Comparison of ENCODE assay signal across 24 cellular contexts in the genomic region with DNA sequence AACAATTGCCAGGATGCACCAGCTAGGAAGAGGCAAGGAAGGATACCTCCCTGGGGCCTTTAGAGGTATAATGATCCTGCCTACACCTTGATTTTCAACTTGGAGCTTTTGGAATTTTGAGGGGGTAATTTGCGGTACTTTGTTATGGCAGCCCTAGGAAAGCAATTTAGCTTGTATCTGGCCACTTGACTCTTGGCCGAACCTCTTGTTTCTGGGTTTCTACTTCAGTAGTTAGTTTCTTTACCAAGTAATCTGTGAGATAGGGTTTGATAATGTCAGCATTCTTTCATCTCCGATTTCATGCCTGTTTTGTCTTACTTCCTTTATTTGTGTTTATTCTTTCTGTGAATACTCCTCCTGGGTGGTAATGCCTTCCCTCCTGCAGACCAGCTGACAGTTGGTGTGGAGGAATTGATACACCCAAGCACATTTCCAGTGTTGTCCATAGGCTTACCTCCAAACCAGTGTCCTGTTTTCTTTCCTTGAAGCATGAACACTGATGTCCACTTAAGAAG.
DNase-seq lines count a peak whose midpoint lies in the region; ATAC-seq and TF ChIP-seq lines count a peak whose summit lies in the region.
"Had no signal": no experiment of that assay in that cellular context is flagged by ENCODE, and none has a peak within 500 bp of the region (broad histone marks: within the 10 kb centered on the region; RNA-seq: fewer than 3 reads in every experiment).

No MANE protein-coding gene starts in this region.

- H3K4me1 Mint-ChIP-seq in GM23338 = peaks cover 79% of the 10 kb centered on the region
- H3K4me1 Mint-ChIP-seq in progenitor cell of endocrine pancreas (ENCODE audit: low read depth) = peaks cover 39% of the 10 kb centered on the region
- H3K4me1 Mint-ChIP-seq in activated T-cell treated with anti-CD3 and anti-CD28 coated beads, Interleukin-2, amount 50 U/mL, for 24 hours (ENCODE audit: low read depth) = peaks cover 67% of the 10 kb centered on the region

- TF ChIP-seq CTCF in GM23338 (conservative IDR thresholded peaks at IDR 0.05; ENCODE audit: low read depth in 2 of 2) (no peak), left lung (IDR thresholded peaks at IDR 0.05) (no peak), progenitor cell of endocrine pancreas (IDR thresholded peaks at IDR 0.05; ENCODE audit: unreplicated experiment) (no peak)

- H3K9me3 Mint-ChIP-seq in GM23338 = no peaks in the 10 kb centered on the region
- H3K9me3 Mint-ChIP-seq in progenitor cell of endocrine pancreas (ENCODE audit: low read depth) = no peaks in the 10 kb centered on the region
- H3K9me3 Mint-ChIP-seq in activated T-cell treated with anti-CD3 and anti-CD28 coated beads, Interleukin-2, amount 50 U/mL, for 24 hours = no peaks in the 10 kb centered on the region
- H3K9me3 Mint-ChIP-seq: CD14-positive monocyte; CD8-positive, alpha-beta memory T cell had no signal

- H4K20me1 ChIP-seq in GM23338 (replicated peaks; ENCODE audit: insufficient read depth) = peaks cover 43% of the 10 kb centered on the region

- intact Hi-C loops in left lung (cut with DNase I) = no loop called here

- H3F3A ChIP-seq in GM23338 (replicated peaks; ENCODE audit: low read depth) = no peaks in the 10 kb centered on the region

- peaks cover 89% of the 10 kb centered on the region for H3K79me2 ChIP-seq in GM23338 (replicated peaks; ENCODE audit: insufficient read depth)

- no peaks in the 10 kb centered on the region for H3K9me2 ChIP-seq in GM23338 (ENCODE audit: insufficient read depth)

- H3K4me1 ChIP-seq in GM23338 (ENCODE audit: insufficient read depth) (peaks cover 61% of the 10 kb centered on the region), left lung (peaks cover 12 to 56% of the 10 kb centered on the region in 2 donors)

- no peak overlapping the region for H2AFZ ChIP-seq in GM23338

- H3K36me3 Mint-ChIP-seq in GM23338 (ENCODE audit: low read depth) (no peaks in the 10 kb centered on the region), progenitor cell of endocrine pancreas (ENCODE audit: insufficient read depth) (no peaks in the 10 kb centered on the region)
- H3K36me3 Mint-ChIP-seq in activated T-cell treated with anti-CD3 and anti-CD28 coated beads, Interleukin-2, amount 50 U/mL, for 24 hours (ENCODE audit: low read depth) = peaks cover 81% of the 10 kb centered on the region

- H3K4me3 Mint-ChIP-seq in GM23338 (no peak overlapping the region), progenitor cell of endocrine pancreas (ENCODE audit: low read depth) (no peak overlapping the region)
- H3K4me3 Mint-ChIP-seq in activated T-cell treated with anti-CD3 and anti-CD28 coated beads, Interleukin-2, amount 50 U/mL, for 24 hours = no peak overlapping the region
- H3K4me3 Mint-ChIP-seq: CD14-positive monocyte; CD8-positive, alpha-beta memory T cell had no signal

- no peak overlapping the region for H3K27ac ChIP-seq in GM23338 (ENCODE audit: low read depth)
- peak overlapping the region in 1 of 2 donors; percentile 55 for H3K27ac ChIP-seq in left lung

- H3K27me3 Mint-ChIP-seq in GM23338 (ENCODE audit: insufficient read depth, low read depth, poor library complexity) (peaks cover 6% of the 10 kb centered on the region), progenitor cell of endocrine pancreas (no peaks in the 10 kb centered on the region)
- no peaks in the 10 kb centered on the region for H3K27me3 Mint-ChIP-seq in activated T-cell treated with anti-CD3 and anti-CD28 coated beads, Interleukin-2, amount 50 U/mL, for 24 hours
- H3K27me3 Mint-ChIP-seq: CD8-positive, alpha-beta memory T cell had no signal

- H3K4me2 ChIP-seq in GM23338 = peak overlapping the region; percentile 38; the same call in 1 of the 2 replicates

- H3K27ac Mint-ChIP-seq in GM23338 (no peak overlapping the region), progenitor cell of endocrine pancreas (peak overlapping the region; percentile 43)
- H3K27ac Mint-ChIP-seq in activated T-cell treated with anti-CD3 and anti-CD28 coated beads, Interleukin-2, amount 50 U/mL, for 24 hours = no peak overlapping the region

- H3K4me3 ChIP-seq in GM23338 = no peak overlapping the region
- H3K4me3 ChIP-seq in left lung = no peak overlapping the region
- H3K4me3 ChIP-seq: K562 had no signal

- H3K27me3 ChIP-seq in GM23338 (ENCODE audit: insufficient read depth) (no peaks in the 10 kb centered on the region), left lung (no peaks in the 10 kb centered on the region)
- H3K27me3 ChIP-seq: BE2C had no signal

- DNase-seq in NCI-H2196 (lab: John Stamatoyannopoulos, UW; ENCODE audit: unreplicated experiment) (peak; percentile 45), NCI-H2196 treated with DMSO at 0.1 percent for 48 hours (lab: John Stamatoyannopoulos, UW; ENCODE audit: unreplicated experiment) (no peak), GM23338 (ENCODE audit: low spot score) (no peak), left lung (no peak), progenitor cell of endocrine pancreas (ENCODE audit: low spot score, unreplicated experiment) (no peak)
- no peak for DNase-seq in stimulated activated CD4-positive, alpha-beta T cell treated with anti-CD3 and anti-CD28 coated beads, Interleukin-4, amount 100 ng/mL, for 4 hours
- no peak for DNase-seq in NK-92 treated with Interleukin-12 subunit alpha and Interleukin-12 subunit beta, amount 100 ng/mL, for 24 hours (lab: John Stamatoyannopoulos, UW)
- no peak for DNase-seq in activated T-cell treated with anti-CD3 and anti-CD28 coated beads, Interleukin-2, amount 50 U/mL, for 24 hours
- DNase-seq: 8988T; BE2C; Calu3; CD8-positive, alpha-beta memory T cell; DMS79 treated with DMSO at 0.1 percent for 48 hours; GF-D8; MV-4-11; NCI-H1105; NCI-H345; NCI-H524; NCI-H774; PC-3 had no signal

- no peak for ATAC-seq in GM23338
- ATAC-seq in left lung = peak; percentile 19
- ATAC-seq: HCT116, K562, PC-3, SK-N-SH treated with all-trans-retinoic acid at 6 μM for 48 hours had no signal

- no peaks in the 10 kb centered on the region for H3K9me3 ChIP-seq in left lung
- H3K9me3 ChIP-seq: BE2C had no signal

- no peaks in the 10 kb centered on the region for H3K36me3 ChIP-seq in GM23338 (ENCODE audit: insufficient read depth)
- no peaks in the 10 kb centered on the region for H3K36me3 ChIP-seq in left lung
- H3K36me3 ChIP-seq: BE2C had no signal

TF ChIP-seq in GM23338, 12 proteins besides CTCF, POLR2A, EP300 and RAD21:
- TF ChIP-seq ZNF114 (CRISPR knock-in tag; IDR thresholded peaks at IDR 0.05) = no peak
- TF ChIP-seq POLR2AphosphoS5 (IDR thresholded peaks at IDR 0.05; ENCODE audit: low read depth) = no peak
- no peak for TF ChIP-seq NANOG (IDR thresholded peaks at IDR 0.05; ENCODE audit: borderline replicate concordance)
- no peak for TF ChIP-seq EZH2 (IDR thresholded peaks at IDR 0.05; ENCODE audit: low read depth, unreplicated experiment)
- no peak for TF ChIP-seq ZNF331 (CRISPR knock-in tag; IDR thresholded peaks at IDR 0.05; ENCODE audit: low read depth)
- TF ChIP-seq JUNB (IDR thresholded peaks at IDR 0.05; ENCODE audit: unreplicated experiment) = no peak
- no peak for TF ChIP-seq CREB1 (CRISPR knock-in tag; IDR thresholded peaks at IDR 0.05; ENCODE audit: low read depth)
- TF ChIP-seq REST (IDR thresholded peaks at IDR 0.05; ENCODE audit: unreplicated experiment) = no peak
- no peak for TF ChIP-seq STAT1 (IDR thresholded peaks at IDR 0.05; ENCODE audit: unreplicated experiment)
